8 cellular contexts compared by ENCODE assay signal in the genomic region with DNA sequence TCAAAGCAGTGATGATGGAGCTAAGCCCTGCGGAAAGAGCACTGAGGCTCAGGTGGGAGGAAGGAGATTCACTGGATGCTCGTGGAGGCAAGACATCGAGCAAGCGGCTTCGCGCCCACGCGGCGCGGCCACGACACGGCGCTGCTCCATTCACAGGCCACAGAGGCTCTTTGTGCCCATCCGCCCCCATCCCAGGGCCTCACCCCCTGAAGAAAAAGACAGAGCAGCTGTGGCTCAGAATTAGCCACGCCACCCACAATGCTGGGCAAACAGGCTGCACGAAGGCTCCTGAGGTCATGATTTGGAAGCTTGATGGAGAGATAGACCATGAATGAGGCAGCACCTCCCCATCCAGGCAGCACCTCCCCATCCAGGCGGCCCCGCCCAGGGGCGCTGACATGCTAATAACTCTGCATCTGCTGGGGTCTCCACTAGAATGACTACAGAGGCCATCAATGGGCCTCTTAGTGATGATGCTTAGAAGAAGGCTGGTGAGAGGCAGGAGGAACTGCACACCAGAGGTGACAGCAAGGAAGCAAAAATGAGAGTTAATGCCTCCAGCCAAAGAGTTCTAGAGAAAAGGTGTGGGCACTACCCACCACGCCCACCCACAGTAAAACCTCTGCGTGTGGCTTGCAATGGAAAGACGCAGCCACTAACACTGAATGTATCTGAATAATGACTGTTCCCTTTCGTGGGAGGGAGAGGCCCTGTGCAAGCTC. TPM values are rescaled to one million over a fixed set of nuclear protein-coding genes. Genes with fewer than 3 reads are reported as not detected.
DNase-seq lines count a peak whose midpoint lies in the region; ATAC-seq, FAIRE-seq and TF ChIP-seq lines count a peak whose summit lies in the region.

No MANE protein-coding gene starts in this region.

- TF ChIP-seq POLR2A in HepG2 (IDR thresholded peaks at IDR 0.05; ENCODE audit: insufficient read depth in 1 of 2, low read depth in 2 of 2, low read length in 2 of 2): no peak

- TF ChIP-seq RAD21 in HepG2 (CRISPR knock-in tag; IDR thresholded peaks at IDR 0.05): no peak

- H2AFZ ChIP-seq in HepG2 (ENCODE audit: low read length): no peak overlapping the region

- peaks cover 75% of the 10 kb centered on the region for H3K4me1 Mint-ChIP-seq in HFFc6 (ENCODE audit: low read depth)
- H3K4me1 Mint-ChIP-seq in activated naive CD4-positive, alpha-beta T cell treated with anti-CD3 and anti-CD28 coated beads for 36 hours (ENCODE audit: low read depth): peaks cover 83% of the 10 kb centered on the region

- peak overlapping the region; percentile 79 for H3K27ac Mint-ChIP-seq in HFFc6
- peak overlapping the region; percentile 88 for H3K27ac Mint-ChIP-seq in activated naive CD4-positive, alpha-beta T cell treated with anti-CD3 and anti-CD28 coated beads for 36 hours

- 0 out of 2 replicates have a peak overlapping the region, but pooled peaks have one; percentile 31 for H3K9ac ChIP-seq in HepG2 (ENCODE audit: insufficient read depth, low read depth, low read length)

- no peak for TF ChIP-seq EP300 in HepG2 (IDR thresholded peaks at IDR 0.05; ENCODE audit: low read depth in 2 of 2, low read length in 2 of 2)
- TF ChIP-seq EP300 in HepG2 (CRISPR knock-in tag; IDR thresholded peaks at IDR 0.05; ENCODE audit: borderline replicate concordance): no peak

- POLR2A ChIA-PET in HepG2 (lab: Yijun Ruan, JAX): interaction anchor here (0.9 to 4.2 kb wide), 18 partner anchors 8 to 162 kb away, joined by 3 to 69 read pairs (median 6); partner anchors contain the start of gene MYH9

- no peak for TF ChIP-seq CTCF in HFFc6 (IDR thresholded peaks at IDR 0.05)
- no peak for TF ChIP-seq CTCF in HepG2 (CRISPR knock-in tag; IDR thresholded peaks at IDR 0.05)

- CTCF ChIA-PET in activated naive CD4-positive, alpha-beta T cell treated with anti-CD3 and anti-CD28 coated beads for 36 hours (lab: Charles Lee): interaction anchor here (1.0 to 1.9 kb wide), 5 partner anchors 10 to 127 kb away, joined by 3 to 6 read pairs (median 4); no protein-coding TSS in a partner anchor
- CTCF ChIA-PET in HepG2 (lab: Yijun Ruan, JAX; ENCODE audit: low intra/inter-chr PET ratio, low total read pairs): no interaction called here

- H3K9me3 Mint-ChIP-seq in HFFc6: no peaks in the 10 kb centered on the region
- no peaks in the 10 kb centered on the region for H3K9me3 Mint-ChIP-seq in activated naive CD4-positive, alpha-beta T cell treated with anti-CD3 and anti-CD28 coated beads for 36 hours

- peak overlapping the region; percentile 33; the same call in 1 of the 2 replicates for H3K4me2 ChIP-seq in HepG2 (ENCODE audit: low read depth, low read length)

- peaks cover 6% of the 10 kb centered on the region; the same call in 1 of the 2 replicates for H4K20me1 ChIP-seq in HepG2 (ENCODE audit: insufficient read depth, low read length)

- H3K27me3 ChIP-seq in HepG2 (ENCODE audit: control insufficient read depth in 1 of 2, insufficient read depth in 2 of 2, low read length in 2 of 2): no peaks in the 10 kb centered on the region

- H3K4me3 ChIP-seq in HepG2 (replicated peaks in 1 of 3; ENCODE audit: insufficient read depth in 1 of 3, low read depth in 2 of 3, low read length in 3 of 3): no peak overlapping the region

- H3K9me3 ChIP-seq in HepG2 (ENCODE audit: low read length): no peaks in the 10 kb centered on the region

- in situ Hi-C loops in HepG2 (cut with HindIII; ENCODE audit: extremely low pct_ligation_motif_present, low pct_unique_long_range_greater_than_20kb): no loop called here

- H3K79me2 ChIP-seq in HepG2 (ENCODE audit: insufficient read depth, low read length): peaks cover 44% of the 10 kb centered on the region

- peaks cover 85% of the 10 kb centered on the region for H3K4me1 ChIP-seq in HepG2 (ENCODE audit: insufficient read depth, low read length)

- WGBS in HepG2 (ENCODE audit: low lambda C conversion rate): 90% methylated on average over 15 of the region's 23 CpGs

- H3K36me3 Mint-ChIP-seq in HFFc6 (ENCODE audit: low read depth): peaks cover 64% of the 10 kb centered on the region
- H3K36me3 Mint-ChIP-seq in activated naive CD4-positive, alpha-beta T cell treated with anti-CD3 and anti-CD28 coated beads for 36 hours (ENCODE audit: low read depth): peaks cover 58% of the 10 kb centered on the region

- DNase-seq in HFFc6 (no peak), HepG2 (ENCODE audit: low spot score) (no peak), GM03348 (ENCODE audit: low spot score) (no peak), SHP77 (lab: John Stamatoyannopoulos, UW) (no peak)
- DNase-seq in activated naive CD4-positive, alpha-beta T cell treated with anti-CD3 and anti-CD28 coated beads for 36 hours: peak; percentile 61
- DNase-seq in stimulated activated CD4-positive, alpha-beta T cell treated with anti-CD3 and anti-CD28 coated beads, TNF-alpha, amount 100 ng/mL, for 24 hours (ENCODE audit: low read depth in 3 of 3): peak in 2 of 3 experiments; percentile 66 to 73
- DNase-seq in central memory CD4-positive, alpha-beta T cell: no peak

- H3K36me3 ChIP-seq in HepG2 (replicated peaks in 1 of 2; ENCODE audit: control insufficient read depth in 1 of 2, insufficient read depth in 2 of 2, low read length in 2 of 2): peaks cover 35 to 49% of the 10 kb centered on the region in 2 experiments

- no TSS peak for BruUV-seq in HepG2 (replicated peaks; lab: Mats Ljungman, UMichigan)

- H3K27me3 Mint-ChIP-seq in HFFc6 (ENCODE audit: insufficient read depth): peaks cover 47% of the 10 kb centered on the region
- H3K27me3 Mint-ChIP-seq in activated naive CD4-positive, alpha-beta T cell treated with anti-CD3 and anti-CD28 coated beads for 36 hours (ENCODE audit: low read depth): no peaks in the 10 kb centered on the region

- intact Hi-C loops in activated naive CD4-positive, alpha-beta T cell treated with anti-CD3 and anti-CD28 coated beads for 36 hours (cut with micrococcal nuclease): loop anchor here (1.0 kb wide), 1 partner anchor 21 kb away; no protein-coding TSS in a partner anchor
- intact Hi-C loops in HepG2 (cut with micrococcal nuclease; ENCODE audit: unreplicated experiment): no loop called here

- FAIRE-seq in HepG2 (lab: Jason Lieb, UNC): no peak

- peak overlapping the region; percentile 13; the same call in 1 of the 2 replicates for H3K4me3 Mint-ChIP-seq in HFFc6
- no peak overlapping the region for H3K4me3 Mint-ChIP-seq in activated naive CD4-positive, alpha-beta T cell treated with anti-CD3 and anti-CD28 coated beads for 36 hours

- ATAC-seq in HepG2 (no peak; the same call in 2 of the 3 replicates), HG02970 (IDR thresholded peaks at IDR 0.05; ENCODE audit: low FRiP score, unreplicated experiment) (no peak)

- H3K27ac ChIP-seq in HepG2 (ENCODE audit: extremely low read length, insufficient read depth, low read length): peak overlapping the region; percentile 85

TF ChIP-seq in HepG2, 621 proteins besides CTCF, POLR2A, EP300 and RAD21 (continues in another document):
- TF ChIP-seq MNT (IDR thresholded peaks at IDR 0.05) (no peak), ZBTB7B (CRISPR knock-in tag; IDR thresholded peaks at IDR 0.05) (no peak), HIVEP1 (CRISPR knock-in tag; IDR thresholded peaks at IDR 0.05) (no peak)

RNA-seq across cellular contexts. Expression of gene MYH9, which starts 43.5 kb away (rescaled TPM):
- 1,000 to 10,000 TPM in 2 of 6 experiments, 100 to 1,000 TPM in 4; 881 to 1,084 (median 937) TPM for total RNA-seq in HFFc6 (2021; fragmentation: NEBNext Ultra II Directional; extraction: Animal tissue kit (Norgen Biotek cat#: 25700))
- total RNA-seq in activated naive CD4-positive, alpha-beta T cell treated with anti-CD3 and anti-CD28 coated beads for 36 hours: 100 to 1,000 TPM; 574 to 625 TPM
- total RNA-seq in HepG2 (2016; rRNA removed; fragmentation: Illumina TruSeq; extraction: Trizol): 98.5 and 125 TPM in 2 replicates
- 28.5 and 28.7 TPM in 2 replicates for total RNA-seq in HepG2 (2016; cell fraction: cytosol; rRNA removed; fragmentation: Illumina TruSeq; extraction: Trizol; ENCODE audit: low read depth)
- 92.9 and 102 TPM in 2 replicates for total RNA-seq in HepG2 (2016; cell fraction: insoluble cytoplasmic fraction; rRNA removed; fragmentation: Illumina TruSeq; extraction: Trizol)
- 39.3 and 47.1 TPM in 2 replicates for total RNA-seq in HepG2 (2016; cell fraction: membrane; rRNA removed; fragmentation: Illumina TruSeq; extraction: Trizol)
- 73.0 and 81.6 TPM in 2 replicates for total RNA-seq in HepG2 (2016; cell fraction: nucleus; rRNA removed; fragmentation: Illumina TruSeq; extraction: Trizol)
- 50.7 and 60.6 TPM in 2 replicates for polyA plus RNA-seq in HepG2 (2011; rRNA removed)
- 31.6 and 39.3 TPM in 2 replicates for polyA plus RNA-seq in HepG2 (2011; cell fraction: cytosol; rRNA removed)
- 68.4 and 91.3 TPM in 2 replicates for polyA plus RNA-seq in HepG2 (2011; cell fraction: nucleus; rRNA removed)
- 88.3 and 93.4 TPM in 2 replicates for polyA plus RNA-seq in HepG2 (2012)
- 3.6 and 4.2 TPM in 2 replicates for polyA plus RNA-seq in HepG2 (2016; cell fraction: cytosol; fragmentation: Illumina TruSeq; extraction: Trizol; ENCODE audit: low read depth)
- polyA plus RNA-seq in HepG2 (2016; cell fraction: insoluble cytoplasmic fraction; fragmentation: Illumina TruSeq; extraction: Trizol; ENCODE audit: low read depth): 72.0 and 110 TPM in 2 replicates
- polyA plus RNA-seq in HepG2 (2016; cell fraction: membrane; fragmentation: Illumina TruSeq; extraction: Trizol; ENCODE audit: low read depth): 8.1 and 11.6 TPM in 2 replicates
- 106 and 113 TPM in 2 replicates for polyA plus RNA-seq in HepG2 (2016; cell fraction: nucleus; fragmentation: Illumina TruSeq; extraction: Trizol; ENCODE audit: insufficient read depth, low read depth)
- polyA minus RNA-seq in HepG2 (2011; rRNA and poly(A)+ RNA removed; ENCODE audit: low replicate concordance): 124 and 180 TPM in 2 replicates
- 125 and 176 TPM in 2 replicates for polyA minus RNA-seq in HepG2 (2011; cell fraction: cytosol; rRNA and poly(A)+ RNA removed)
- 61.9 and 97.5 TPM in 2 replicates for polyA minus RNA-seq in HepG2 (2011; cell fraction: nucleus; rRNA and poly(A)+ RNA removed)

Comparison
In these comparisons a context has a peak if more than half of its experiments do, and no peak if none do; other contexts are left out.
1. DNase-seq: peak in activated naive CD4-positive, alpha-beta T cell treated with anti-CD3 and anti-CD28 coated beads for 36 hours (single experiment) and stimulated activated CD4-positive, alpha-beta T cell treated with anti-CD3 and anti-CD28 coated beads, TNF-alpha, amount 100 ng/mL, for 24 hours (2 of 3); none in HFFc6 (single experiment), HepG2 (single experiment), GM03348 (single experiment), SHP77 (0 of 2) and central memory CD4-positive, alpha-beta T cell (single experiment).